In genomic region chr6:42819803-42820508, GRCh38 we compare ENCODE assay signal across 8 cellular contexts. TPM values are rescaled to one million over a fixed set of nuclear protein-coding genes. Genes with fewer than 3 reads are reported as not detected.
A peak's percentile ranks its signal among the peaks of the same experiment; 100 is the strongest.
DNase-seq lines count a peak whose midpoint lies in the region; ATAC-seq and TF ChIP-seq lines count a peak whose summit lies in the region.

No MANE protein-coding gene starts in this region.

- ATAC-seq in HG03521 (IDR thresholded peaks at IDR 0.05; ENCODE audit: unreplicated experiment) (no peak), GM18870 (IDR thresholded peaks at IDR 0.05; ENCODE audit: unreplicated experiment) (no peak)

- peaks cover 18% of the 10 kb centered on the region for H3K4me1 Mint-ChIP-seq in endodermal cell

- H3K27me3 Mint-ChIP-seq in endodermal cell (ENCODE audit: insufficient read depth) = no peaks in the 10 kb centered on the region

- no peaks in the 10 kb centered on the region for H3K9me3 Mint-ChIP-seq in endodermal cell

- H3K4me1 ChIP-seq in endodermal cell (ENCODE audit: control insufficient read depth, insufficient read depth, low read length) = no peaks in the 10 kb centered on the region
- H3K4me1 ChIP-seq in parathyroid adenoma = no peaks in the 10 kb centered on the region

- no peak overlapping the region for H3K4me2 ChIP-seq in parathyroid adenoma (ENCODE audit: low read length)

- H3K27ac ChIP-seq in endodermal cell (ENCODE audit: low read depth, low read length) (no peak overlapping the region), parathyroid adenoma (no peak overlapping the region)

- H3K27ac Mint-ChIP-seq in endodermal cell = peak overlapping the region; percentile 55

- no peak overlapping the region for H3K4me3 Mint-ChIP-seq in endodermal cell

- H2AFZ ChIP-seq in parathyroid adenoma = no peak overlapping the region

- H3K27me3 ChIP-seq in endodermal cell (ENCODE audit: control insufficient read depth, insufficient read depth, low read length, poor library complexity, severe bottlenecking) (no peaks in the 10 kb centered on the region), parathyroid adenoma (ENCODE audit: control insufficient read depth, insufficient read depth, low read length) (no peaks in the 10 kb centered on the region)

- peak; percentile 74 for TF ChIP-seq CTCF in endodermal cell (conservative IDR thresholded peaks at IDR 0.05)
- TF ChIP-seq CTCF in parathyroid adenoma (IDR thresholded peaks at IDR 0.05) = peak; percentile 18

- no peak overlapping the region for H3K9ac ChIP-seq in endodermal cell (ENCODE audit: extremely low read depth, low read length, poor library complexity, severe bottlenecking)
- no peak overlapping the region for H3K9ac ChIP-seq in parathyroid adenoma

- H3K79me2 ChIP-seq in parathyroid adenoma = peaks cover 2% of the 10 kb centered on the region

- WGBS in endodermal cell (ENCODE audit: insufficient coverage in 1 of 2, insufficient read length in 1 of 2), 2 experiments = 94 to 100% methylated on average over 1 to 3 of the region's 3 CpGs

- H3K9me3 ChIP-seq in endodermal cell (ENCODE audit: control insufficient read depth, low read length) (no peaks in the 10 kb centered on the region), parathyroid adenoma (ENCODE audit: control insufficient read depth, low read length) (no peaks in the 10 kb centered on the region)

- no peak overlapping the region for H3K4me3 ChIP-seq in endodermal cell (ENCODE audit: low read length)
- no peak overlapping the region for H3K4me3 ChIP-seq in parathyroid adenoma (ENCODE audit: low read depth, low read length)

- peaks cover 9% of the 10 kb centered on the region for H3K36me3 ChIP-seq in endodermal cell (ENCODE audit: control insufficient read depth, insufficient read depth, low read length)
- H3K36me3 ChIP-seq in parathyroid adenoma (ENCODE audit: control insufficient read depth, insufficient read depth, low read length) = no peaks in the 10 kb centered on the region

- peak; percentile 60 for DNase-seq in DMS79 treated with DMSO at 0.1 percent for 48 hours (lab: John Stamatoyannopoulos, UW)
- peak; percentile 65 for DNase-seq in NCI-H146 (lab: John Stamatoyannopoulos, UW)
- peak; percentile 66 for DNase-seq in endodermal cell
- DNase-seq in medulla oblongata (ENCODE audit: extremely low spot score) = no peak
- no peak for DNase-seq in activated CD4-positive, alpha-beta T cell treated with anti-CD3 and anti-CD28 coated beads for 4 hours

- H3K36me3 Mint-ChIP-seq in endodermal cell (ENCODE audit: low read depth) = peaks cover 12% of the 10 kb centered on the region

RNA-seq across cellular contexts. Expression of gene BICRAL, which starts 38.1 kb away (rescaled TPM):
- 10 to 100 TPM; 11.6 to 14.9 TPM for total RNA-seq in endodermal cell
- 7.7 TPM for polyA plus RNA-seq in endodermal cell (2013, experiment 1 of 2)
- 6.8 TPM for polyA plus RNA-seq in endodermal cell (2013, experiment 2 of 2)

RNA-seq across cellular contexts. Expression of gene RPL7L1, which starts 59.5 kb away (rescaled TPM):
- total RNA-seq in endodermal cell = 100 to 1,000 TPM; 112 to 114 TPM
- polyA plus RNA-seq in endodermal cell (2013, experiment 1 of 2) = 91.1 TPM
- polyA plus RNA-seq in endodermal cell (2013, experiment 2 of 2) = 86.1 TPM

Comparison
In these comparisons a context has a peak if more than half of its experiments do, and no peak if none do; other contexts are left out.
1. DNase-seq: peak in DMS79 treated with DMSO at 0.1 percent for 48 hours (single experiment), NCI-H146 (single experiment) and endodermal cell (single experiment); none in medulla oblongata (single experiment) and activated CD4-positive, alpha-beta T cell treated with anti-CD3 and anti-CD28 coated beads for 4 hours (0 of 2).